In genomic region chr10:99920486-99920885, GRCh38 we compare ENCODE assay signal across 2 cellular contexts.
TF ChIP-seq lines count a peak whose summit lies in the region.

No MANE protein-coding gene starts in this region.

TF ChIP-seq in IMR-90, 13 proteins besides CTCF, POLR2A, EP300 and RAD21:
- no peak for TF ChIP-seq CEBPB (IDR thresholded peaks at IDR 0.05; ENCODE audit: low read depth, low read length)
- no peak for TF ChIP-seq SMC3 (IDR thresholded peaks at IDR 0.05; ENCODE audit: low read depth, low read length)
- no peak for TF ChIP-seq FOS (IDR thresholded peaks at IDR 0.05; ENCODE audit: low read depth, low read length)
- TF ChIP-seq USF2 (IDR thresholded peaks at IDR 0.05; ENCODE audit: low read depth, low read length): no peak
- no peak for TF ChIP-seq MXI1 (IDR thresholded peaks at IDR 0.05; ENCODE audit: borderline replicate concordance, low read depth, low read length)
- no peak for TF ChIP-seq MAFK (IDR thresholded peaks at IDR 0.05; ENCODE audit: low read depth, low read length)
- TF ChIP-seq RFX5 (IDR thresholded peaks at IDR 0.05; ENCODE audit: low read depth, low read length): no peak
- TF ChIP-seq MAZ (IDR thresholded peaks at IDR 0.05; ENCODE audit: borderline replicate concordance, low read depth, low read length): no peak
- TF ChIP-seq ELK1 (IDR thresholded peaks at IDR 0.05; ENCODE audit: borderline replicate concordance, low read depth, low read length): no peak
- TF ChIP-seq NFE2L2 (IDR thresholded peaks at IDR 0.05; ENCODE audit: low read depth, low read length): no peak
- TF ChIP-seq RCOR1 (IDR thresholded peaks at IDR 0.05; ENCODE audit: insufficient replicate concordance, low read length): no peak
- TF ChIP-seq BHLHE40 (IDR thresholded peaks at IDR 0.05; ENCODE audit: low read depth, low read length): no peak
- TF ChIP-seq CHD1 (IDR thresholded peaks at IDR 0.05; ENCODE audit: low read depth, low read length): no peak

TF ChIP-seq in liver, 16 proteins besides CTCF, POLR2A, EP300 and RAD21:
- TF ChIP-seq HNF4G (IDR thresholded peaks at IDR 0.05): no peak
- TF ChIP-seq HNF4A (conservative IDR thresholded peaks at IDR 0.05): peak in 1 of 2 donors; percentile 6
- TF ChIP-seq FOXA2 (IDR thresholded peaks at IDR 0.05): peak; percentile 3
TF ChIP-seq in liver: peak in this region for 2.
